In the genomic region with DNA sequence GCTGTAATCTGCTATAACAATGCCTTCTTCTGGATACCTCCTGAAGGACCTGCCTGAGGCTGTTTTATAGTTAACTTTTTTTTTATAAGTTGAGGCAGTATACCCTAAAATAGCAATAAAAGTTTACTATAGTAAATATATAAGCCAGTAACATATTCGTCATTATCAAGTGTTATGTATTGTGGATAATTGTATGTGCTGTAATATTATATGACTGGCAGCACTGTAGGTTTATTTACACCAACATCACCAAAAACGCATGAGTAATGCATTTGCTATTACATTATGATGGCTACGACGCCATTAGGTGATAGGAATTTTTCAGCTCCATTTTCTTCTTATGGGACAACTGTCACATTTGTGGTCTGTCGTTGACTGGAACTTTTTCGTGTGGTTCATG, we compare ENCODE assay signal across 26 cellular contexts.
"Had no signal": no experiment of that assay in that cellular context is flagged by ENCODE, and none has a peak within 500 bp of the region (broad histone marks: within the 10 kb centered on the region; RNA-seq: fewer than 3 reads in every experiment).

No MANE protein-coding gene starts in this region.

- H3K36me3 ChIP-seq: stomach, suprapubic skin, thoracic aorta, thyroid gland, tibial artery, tibial nerve, transverse colon, upper lobe of left lung, upper lobe of right lung, uterus, vagina had no signal

- DNase-seq: stimulated activated CD4-positive, alpha-beta T cell treated with anti-CD3 and anti-CD28 coated beads, Interleukin-2, amount 100 ng/mL, for 48 hours; stimulated activated CD4-positive, alpha-beta T cell treated with anti-CD3 and anti-CD28 coated beads, Interleukin-4, amount 100 ng/mL, for 1 hour; stimulated activated CD4-positive, alpha-beta T cell treated with anti-CD3 and anti-CD28 coated beads, Interleukin-4, amount 100 ng/mL, for 24 hours; stimulated activated CD4-positive, alpha-beta T cell treated with anti-CD3 and anti-CD28 coated beads, Interleukin-4, amount 100 ng/mL, for 4 hours; stimulated activated CD8-positive, alpha-beta memory T cell treated with anti-CD3 and anti-CD28 coated beads, Interleukin-4, amount 100 ng/mL, for 48 hours; stimulated activated naive B cell treated with anti-CD40 and anti-IgM and Interleukin-4, amounts not matched to agents 10 μg/mL and 1 μg/mL and 100 μg/mL, for 72 hours; stimulated activated naive CD4-positive, alpha-beta T cell; stimulated activated naive CD4-positive, alpha-beta T cell treated with Interleukin-2 at 50 U/mL for 16 hours; stimulated activated naive CD8-positive, alpha-beta T cell treated with anti-CD3 and anti-CD28 coated beads, Interleukin-15, amount 100 ng/mL, for 72 hours; stimulated activated naive CD8-positive, alpha-beta T cell treated with anti-CD3 and anti-CD28 coated beads, Interleukin-15, Interleukin-2, amounts not matched to agents 100 U/mL and 50 U/mL, for 24 hours; stomach; substantia nigra; testis; thyroid gland; tibial artery; transverse colon; trophoblast cell; upper lobe of left lung; upper lobe of right lung; uterus had no signal

- H3K4me1 ChIP-seq: stomach, suprapubic skin, testis, thyroid gland, tibial artery, tibial nerve, upper lobe of left lung, upper lobe of right lung, uterus, vagina had no signal

- H3K9me3 ChIP-seq: stomach, suprapubic skin, testis, thoracic aorta, thyroid gland, tibial artery, tibial nerve, transverse colon, upper lobe of left lung, upper lobe of right lung, uterus, vagina had no signal

- ATAC-seq: stimulated activated effector memory CD8-positive, alpha-beta T cell treated with anti-CD3 and anti-CD28 coated beads, Interleukin-12 subunit alpha, Interleukin-12 subunit beta, amount 100 ng/mL, for 72 hours; stimulated activated memory B cell treated with anti-CD40 and anti-IgM and Interleukin-4, amounts not matched to agents 10 μg/mL and 1 μg/mL and 100 μg/mL, for 72 hours; stimulated activated naive B cell treated with anti-CD40 and anti-IgM and Interleukin-4, amounts not matched to agents 10 μg/mL and 1 μg/mL and 100 μg/mL, for 72 hours; stimulated activated naive CD8-positive, alpha-beta T cell treated with anti-CD3 and anti-CD28 coated beads, Interleukin-15, amount 100 ng/mL, for 72 hours; stimulated activated naive CD8-positive, alpha-beta T cell treated with anti-CD3 and anti-CD28 coated beads, Interleukin-15, Interleukin-2, amounts not matched to agents 100 U/mL and 50 U/mL, for 24 hours; upper lobe of right lung had no signal

- H3K4me3 ChIP-seq: stomach, suprapubic skin, testis, thoracic aorta, thyroid gland, tibial artery, tibial nerve, transverse colon, upper lobe of left lung, upper lobe of right lung, uterus, vagina had no signal
